In the genomic region with DNA sequence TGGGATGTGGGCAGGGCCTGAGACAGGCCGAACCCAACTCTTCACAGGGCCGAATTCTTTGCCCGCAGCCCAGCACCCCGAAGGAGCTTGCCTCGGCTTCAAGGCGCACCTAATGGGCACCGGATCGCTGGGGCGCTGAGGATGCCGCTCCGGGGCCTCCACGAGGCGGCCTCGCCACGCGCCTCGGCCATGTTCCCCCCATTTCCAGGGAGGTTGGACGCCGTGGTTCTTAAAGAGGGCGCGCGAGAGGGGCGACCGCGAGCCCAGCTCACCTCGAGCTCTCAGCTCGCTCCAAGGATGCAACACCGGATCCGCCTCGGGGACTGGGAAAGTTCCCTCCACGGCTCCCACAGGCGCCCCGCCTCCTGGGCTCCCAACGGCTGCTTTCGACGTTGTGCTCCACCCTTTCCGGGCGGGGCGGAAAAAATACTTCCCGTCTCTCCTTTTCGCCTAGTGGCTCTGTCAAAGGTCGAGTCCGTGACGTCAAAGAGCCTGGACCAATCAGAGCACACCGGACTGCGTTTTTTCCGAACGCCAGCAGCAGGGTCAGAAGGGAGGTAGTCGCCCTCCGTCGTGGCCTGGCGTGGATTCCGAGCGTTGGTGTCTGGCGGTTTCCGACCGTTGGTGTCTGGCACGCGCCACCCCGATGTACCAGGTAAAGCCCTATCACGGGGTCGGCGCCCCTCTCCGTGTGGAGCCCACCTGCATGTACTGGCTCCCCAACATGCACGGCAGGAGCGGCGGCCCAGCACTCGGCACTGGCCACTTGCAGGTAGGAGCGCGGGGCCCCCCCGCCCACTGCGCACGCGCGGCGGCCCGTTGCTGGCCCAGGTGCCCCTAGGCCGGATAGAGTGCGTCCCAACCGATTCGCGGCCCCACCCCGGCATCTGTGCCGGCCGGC, we compare ENCODE assay signal across 9 cellular contexts. TPM values are rescaled to one million over a fixed set of nuclear protein-coding genes. Genes with fewer than 3 reads are reported as not detected.
A peak's percentile ranks its signal among the peaks of the same experiment; 100 is the strongest.
DNase-seq lines count a peak whose midpoint lies in the region; ATAC-seq, FAIRE-seq and TF ChIP-seq lines count a peak whose summit lies in the region.
"Not testable (repeated sequence)": the region's sequence is repeated elsewhere in the genome, so short reads cannot be mapped to it uniquely, and the experiment has no call there.
"Had no signal": no experiment of that assay in that cellular context is flagged by ENCODE, and none has a peak within 500 bp of the region (broad histone marks: within the 10 kb centered on the region; RNA-seq: fewer than 3 reads in every experiment).

No MANE protein-coding gene starts in this region.

- not testable (repeated sequence) for H2AFZ ChIP-seq in HepG2 (ENCODE audit: low read length)

- intact Hi-C loops in HepG2 (cut with micrococcal nuclease; ENCODE audit: unreplicated experiment), result not testable (repeated sequence)

- peak overlapping the region; percentile 88 for H3K27ac ChIP-seq in HepG2 (ENCODE audit: extremely low read length, insufficient read depth, low read length)

- POLR2A ChIA-PET in HepG2 (lab: Yijun Ruan, JAX), result interaction anchor here (1.0 kb wide), 1 partner anchor 65 kb away, joined by 3 read pairs; no protein-coding TSS in a partner anchor

- WGBS in HepG2 (ENCODE audit: low lambda C conversion rate), result 2% methylated on average over 12 of the region's 85 CpGs

- ATAC-seq in GM19351 (IDR thresholded peaks at IDR 0.05; ENCODE audit: unreplicated experiment) (peak; percentile 91), HG03520 (IDR thresholded peaks at IDR 0.05; ENCODE audit: unreplicated experiment) (peak; percentile 93), HepG2 (peak; percentile 98)

- TSS peak; percentile 71 for BruUV-seq in HepG2 (replicated peaks; lab: Mats Ljungman, UMichigan)

- not testable (repeated sequence) for H3K27me3 ChIP-seq in HepG2 (ENCODE audit: control insufficient read depth in 1 of 2, insufficient read depth in 2 of 2, low read length in 2 of 2)

- TF ChIP-seq POLR2A in HepG2 (IDR thresholded peaks at IDR 0.05; ENCODE audit: insufficient read depth in 1 of 2, low read depth in 2 of 2, low read length in 2 of 2), result peak; percentile 94 to 96

- H3K36me3 ChIP-seq in HepG2 (replicated peaks in 1 of 2; ENCODE audit: control insufficient read depth in 1 of 2, insufficient read depth in 2 of 2, low read length in 2 of 2), result not testable (repeated sequence)

- H3K4me1 ChIP-seq in HepG2 (ENCODE audit: insufficient read depth, low read length), result peaks cover 11% of the 10 kb centered on the region

- in situ Hi-C loops in HepG2 (cut with HindIII; ENCODE audit: extremely low pct_ligation_motif_present, low pct_unique_long_range_greater_than_20kb), result not testable (repeated sequence)

- CTCF ChIA-PET in HepG2 (lab: Yijun Ruan, JAX; ENCODE audit: low intra/inter-chr PET ratio, low total read pairs), result not testable (repeated sequence)

- FAIRE-seq in HepG2 (lab: Jason Lieb, UNC), result not testable (repeated sequence)

- TF ChIP-seq CTCF in HepG2 (CRISPR knock-in tag; IDR thresholded peaks at IDR 0.05), result 0 out of 2 replicates have a peak, but pooled peaks have one; percentile 12

- H3K9ac ChIP-seq in HepG2 (ENCODE audit: insufficient read depth, low read depth, low read length), result peak overlapping the region; percentile 77

- H4K20me1 ChIP-seq in HepG2 (ENCODE audit: insufficient read depth, low read length), result not testable (repeated sequence)

- peaks cover 12% of the 10 kb centered on the region for H3K79me2 ChIP-seq in HepG2 (ENCODE audit: insufficient read depth, low read length)

- TF ChIP-seq EP300 in HepG2 (IDR thresholded peaks at IDR 0.05; ENCODE audit: low read depth in 2 of 2, low read length in 2 of 2); HepG2 (CRISPR knock-in tag; IDR thresholded peaks at IDR 0.05; ENCODE audit: borderline replicate concordance): not testable (repeated sequence)

- DNase-seq in C1 segment of cervical spinal cord (lab: John Stamatoyannopoulos, UW) (peak; percentile 60 to 96 (median 90)), NCI-H69 (lab: John Stamatoyannopoulos, UW) (peak; percentile 99), dedifferentiated amniotic fluid mesenchymal stem cell (ENCODE audit: extremely low spot score) (peak; percentile 83), HepG2 (ENCODE audit: low spot score) (peak; percentile 87)
- DNase-seq in activated CD4-positive, alpha-beta T cell treated with anti-CD3 and anti-CD28 coated beads, Interleukin-2, amount 50 U/mL, for 1 hour, result peak; percentile 77
- DNase-seq in stimulated activated CD4-positive, alpha-beta T cell treated with anti-CD3 and anti-CD28 coated beads, Interleukin-2, amount 100 ng/mL, for 48 hours, result peak; percentile 70 to 71

- peak overlapping the region; percentile 56 to 84 (median 78); a peak in 5 of 6 replicates for H3K4me3 ChIP-seq in HepG2 (replicated peaks in 1 of 3; ENCODE audit: insufficient read depth in 1 of 3, low read depth in 2 of 3, low read length in 3 of 3)

- H3K4me2 ChIP-seq in HepG2 (ENCODE audit: low read depth, low read length), result peak overlapping the region; percentile 55

- not testable (repeated sequence) for TF ChIP-seq RAD21 in HepG2 (CRISPR knock-in tag; IDR thresholded peaks at IDR 0.05)

- H3K9me3 ChIP-seq in HepG2 (ENCODE audit: low read length), result not testable (repeated sequence)

RNA-seq across cellular contexts. Expression of gene PILRB, which starts 22.1 kb away (rescaled TPM):
- total RNA-seq in HepG2 (2016; rRNA removed; fragmentation: Illumina TruSeq; extraction: Trizol), result 5.6 and 16.6 TPM in 2 replicates
- total RNA-seq in HepG2 (2016; cell fraction: cytosol; rRNA removed; fragmentation: Illumina TruSeq; extraction: Trizol; ENCODE audit: low read depth), result 12.8 and 13.9 TPM in 2 replicates
- total RNA-seq in HepG2 (2016; cell fraction: insoluble cytoplasmic fraction; rRNA removed; fragmentation: Illumina TruSeq; extraction: Trizol), result 3.9 and 16.7 TPM in 2 replicates
- total RNA-seq in HepG2 (2016; cell fraction: membrane; rRNA removed; fragmentation: Illumina TruSeq; extraction: Trizol), result 13.5 and 15.0 TPM in 2 replicates
- 21.2 TPM in 2 replicates for total RNA-seq in HepG2 (2016; cell fraction: nucleus; rRNA removed; fragmentation: Illumina TruSeq; extraction: Trizol)
- 33.0 and 33.8 TPM in 2 replicates for polyA plus RNA-seq in HepG2 (2011; rRNA removed)
- 11.8 and 15.4 TPM in 2 replicates for polyA plus RNA-seq in HepG2 (2011; cell fraction: cytosol; rRNA removed)
- polyA plus RNA-seq in HepG2 (2011; cell fraction: nucleus; rRNA removed), result 225 and 245 TPM in 2 replicates
- polyA plus RNA-seq in HepG2 (2012), result 9.7 and 13.3 TPM in 2 replicates
- polyA plus RNA-seq in HepG2 (2016; cell fraction: cytosol; fragmentation: Illumina TruSeq; extraction: Trizol; ENCODE audit: low read depth), result 6.0 and 6.1 TPM in 2 replicates
- polyA plus RNA-seq in HepG2 (2016; cell fraction: insoluble cytoplasmic fraction; fragmentation: Illumina TruSeq; extraction: Trizol; ENCODE audit: low read depth), result 4.8 and 5.6 TPM in 2 replicates
- polyA plus RNA-seq in HepG2 (2016; cell fraction: membrane; fragmentation: Illumina TruSeq; extraction: Trizol; ENCODE audit: low read depth), result 6.2 and 8.7 TPM in 2 replicates
- 70.3 and 84.6 TPM in 2 replicates for polyA plus RNA-seq in HepG2 (2016; cell fraction: nucleus; fragmentation: Illumina TruSeq; extraction: Trizol; ENCODE audit: insufficient read depth, low read depth)
- polyA minus RNA-seq in HepG2 (2011; rRNA and poly(A)+ RNA removed; ENCODE audit: low replicate concordance), result 11.9 and 38.3 TPM in 2 replicates
- 1.8 and 1.9 TPM in 2 replicates for polyA minus RNA-seq in HepG2 (2011; cell fraction: cytosol; rRNA and poly(A)+ RNA removed)
- 19.1 and 21.0 TPM in 2 replicates for polyA minus RNA-seq in HepG2 (2011; cell fraction: nucleus; rRNA and poly(A)+ RNA removed)

RNA-seq across cellular contexts. Expression of gene SPDYE3, which starts 28.3 kb away (rescaled TPM):
- total RNA-seq in HepG2 (2016; rRNA removed; fragmentation: Illumina TruSeq; extraction: Trizol), result not detected in 2 replicates
- total RNA-seq in HepG2 (2016; cell fraction: cytosol; rRNA removed; fragmentation: Illumina TruSeq; extraction: Trizol; ENCODE audit: low read depth), result not detected in 2 replicates
- total RNA-seq in HepG2 (2016; cell fraction: insoluble cytoplasmic fraction; rRNA removed; fragmentation: Illumina TruSeq; extraction: Trizol), result not detected in 2 replicates
- total RNA-seq in HepG2 (2016; cell fraction: membrane; rRNA removed; fragmentation: Illumina TruSeq; extraction: Trizol), result not detected in 2 replicates
- total RNA-seq in HepG2 (2016; cell fraction: nucleus; rRNA removed; fragmentation: Illumina TruSeq; extraction: Trizol), result not detected in 2 replicates
- polyA plus RNA-seq in HepG2 (2011; rRNA removed), result not detected in 2 replicates
- not detected in 2 replicates for polyA plus RNA-seq in HepG2 (2011; cell fraction: cytosol; rRNA removed)
- not detected in 2 replicates for polyA plus RNA-seq in HepG2 (2011; cell fraction: nucleus; rRNA removed)
- polyA plus RNA-seq in HepG2 (2012), result 1.7 and 3.2 TPM in 2 replicates
- not detected in 2 replicates for polyA plus RNA-seq in HepG2 (2016; cell fraction: cytosol; fragmentation: Illumina TruSeq; extraction: Trizol; ENCODE audit: low read depth)
- not detected in 2 replicates for polyA plus RNA-seq in HepG2 (2016; cell fraction: insoluble cytoplasmic fraction; fragmentation: Illumina TruSeq; extraction: Trizol; ENCODE audit: low read depth)
- not detected in 2 replicates for polyA plus RNA-seq in HepG2 (2016; cell fraction: membrane; fragmentation: Illumina TruSeq; extraction: Trizol; ENCODE audit: low read depth)
- polyA plus RNA-seq in HepG2 (2016; cell fraction: nucleus; fragmentation: Illumina TruSeq; extraction: Trizol; ENCODE audit: insufficient read depth, low read depth), result not detected in 2 replicates
- polyA minus RNA-seq in HepG2 (2011; rRNA and poly(A)+ RNA removed; ENCODE audit: low replicate concordance), result not detected in 2 replicates
- not detected in 2 replicates for polyA minus RNA-seq in HepG2 (2011; cell fraction: cytosol; rRNA and poly(A)+ RNA removed)
- not detected in 2 replicates for polyA minus RNA-seq in HepG2 (2011; cell fraction: nucleus; rRNA and poly(A)+ RNA removed)
- total RNA-seq: subcutaneous adipose tissue had no signal

RNA-seq across cellular contexts. Expression of gene PILRA, which starts 37.5 kb away (rescaled TPM):
- total RNA-seq in HepG2 (2016; rRNA removed; fragmentation: Illumina TruSeq; extraction: Trizol), result 0.13 TPM in 1 of 2 replicates, not detected in the other
- total RNA-seq in HepG2 (2016; cell fraction: cytosol; rRNA removed; fragmentation: Illumina TruSeq; extraction: Trizol; ENCODE audit: low read depth), result not detected in 2 replicates
- total RNA-seq in HepG2 (2016; cell fraction: insoluble cytoplasmic fraction; rRNA removed; fragmentation: Illumina TruSeq; extraction: Trizol), result 0.13 and 0.24 TPM in 2 replicates
- total RNA-seq in HepG2 (2016; cell fraction: membrane; rRNA removed; fragmentation: Illumina TruSeq; extraction: Trizol), result not detected in 2 replicates
- total RNA-seq in HepG2 (2016; cell fraction: nucleus; rRNA removed; fragmentation: Illumina TruSeq; extraction: Trizol), result not detected in 2 replicates
- 0.97 and 1.3 TPM in 2 replicates for polyA plus RNA-seq in HepG2 (2011; rRNA removed)
- polyA plus RNA-seq in HepG2 (2011; cell fraction: cytosol; rRNA removed), result 0.24 and 0.41 TPM in 2 replicates
- polyA plus RNA-seq in HepG2 (2011; cell fraction: nucleus; rRNA removed), result 3.1 and 3.6 TPM in 2 replicates
- polyA plus RNA-seq in HepG2 (2012), result 0.39 and 1.1 TPM in 2 replicates
- not detected in 2 replicates for polyA plus RNA-seq in HepG2 (2016; cell fraction: cytosol; fragmentation: Illumina TruSeq; extraction: Trizol; ENCODE audit: low read depth)
- 0.34 TPM in 1 of 2 replicates, not detected in the other for polyA plus RNA-seq in HepG2 (2016; cell fraction: insoluble cytoplasmic fraction; fragmentation: Illumina TruSeq; extraction: Trizol; ENCODE audit: low read depth)
- polyA plus RNA-seq in HepG2 (2016; cell fraction: membrane; fragmentation: Illumina TruSeq; extraction: Trizol; ENCODE audit: low read depth), result 0.14 TPM in 1 of 2 replicates, not detected in the other
- polyA plus RNA-seq in HepG2 (2016; cell fraction: nucleus; fragmentation: Illumina TruSeq; extraction: Trizol; ENCODE audit: insufficient read depth, low read depth), result 0.79 and 1.7 TPM in 2 replicates
- polyA minus RNA-seq in HepG2 (2011; rRNA and poly(A)+ RNA removed; ENCODE audit: low replicate concordance), result 1.4 and 10.4 TPM in 2 replicates
- not detected in 2 replicates for polyA minus RNA-seq in HepG2 (2011; cell fraction: cytosol; rRNA and poly(A)+ RNA removed)
- 1.6 and 1.9 TPM in 2 replicates for polyA minus RNA-seq in HepG2 (2011; cell fraction: nucleus; rRNA and poly(A)+ RNA removed)

Comparison
In these comparisons a context has a peak if more than half of its experiments do, and no peak if none do; other contexts are left out.
1. Peak in every context shown above with its lines: DNase-seq, ATAC-seq, H3K4me3 ChIP-seq and H3K27ac ChIP-seq.